14 cellular contexts compared by ENCODE assay signal in genomic region chr3:150863921-150864320, GRCh38. TPM values are rescaled to one million over a fixed set of nuclear protein-coding genes. Genes with fewer than 3 reads are reported as not detected.
DNase-seq lines count a peak whose midpoint lies in the region; ATAC-seq, FAIRE-seq and TF ChIP-seq lines count a peak whose summit lies in the region.
"Not testable (repeated sequence)": the region's sequence is repeated elsewhere in the genome, so short reads cannot be mapped to it uniquely, and the experiment has no call there.
"Had no signal": no experiment of that assay in that cellular context is flagged by ENCODE, and none has a peak within 500 bp of the region (broad histone marks: within the 10 kb centered on the region; RNA-seq: fewer than 3 reads in every experiment).

No MANE protein-coding gene starts in this region.

- H3K9me3 ChIP-seq in T-helper 17 cell (ENCODE audit: control insufficient read depth, low read length, poor library complexity, severe bottlenecking) = not testable (repeated sequence)

- not testable (repeated sequence) for H3K4me3 ChIP-seq in bronchial epithelial cell (ENCODE audit: low read depth, low read length); epithelial cell of esophagus (ENCODE audit: low read length)

- H3K36me3 ChIP-seq in bronchial epithelial cell (ENCODE audit: control insufficient read depth, insufficient read depth, low read length) = not testable (repeated sequence)

- not testable (repeated sequence) for ATAC-seq in T-helper 17 cell; activated T-helper 17 cell treated with anti-CD3 and anti-CD28 coated beads, Interleukin-2, amount 50 U/mL, for 72 hours (replicated peaks)

- H3K27ac Mint-ChIP-seq in T-helper 17 cell = not testable (repeated sequence)
- peak overlapping the region; percentile 49 for H3K27ac Mint-ChIP-seq in activated T-helper 17 cell treated with anti-CD3 and anti-CD28 coated beads, Interleukin-2, amount 50 U/mL, for 72 hours

- not testable (repeated sequence) for FAIRE-seq in bronchial epithelial cell (lab: Jason Lieb, UNC)

- not testable (repeated sequence) for H3K27me3 ChIP-seq in bronchial epithelial cell (ENCODE audit: control insufficient read depth, insufficient read depth, low read length)

- not testable (repeated sequence) for H3K9me3 Mint-ChIP-seq in activated T-helper 17 cell treated with anti-CD3 and anti-CD28 coated beads, Interleukin-2, amount 50 U/mL, for 72 hours

- peak overlapping the region; percentile 43 for H3K4me3 Mint-ChIP-seq in T-helper 17 cell
- H3K4me3 Mint-ChIP-seq in activated T-helper 17 cell treated with anti-CD3 and anti-CD28 coated beads, Interleukin-2, amount 50 U/mL, for 72 hours = not testable (repeated sequence)

- H3K4me1 Mint-ChIP-seq in T-helper 17 cell = peaks cover 15% of the 10 kb centered on the region
- not testable (repeated sequence) for H3K4me1 Mint-ChIP-seq in activated T-helper 17 cell treated with anti-CD3 and anti-CD28 coated beads, Interleukin-2, amount 50 U/mL, for 72 hours

- TF ChIP-seq CTCF in bronchial epithelial cell (IDR thresholded peaks at IDR 0.05; ENCODE audit: insufficient read depth, low read length, severe bottlenecking); epithelial cell of esophagus (IDR thresholded peaks at IDR 0.05; ENCODE audit: insufficient read depth, low read depth, low read length, missing control alignments): not testable (repeated sequence)

- H3K27me3 Mint-ChIP-seq in T-helper 17 cell = peaks cover 59% of the 10 kb centered on the region
- H3K27me3 Mint-ChIP-seq in activated T-helper 17 cell treated with anti-CD3 and anti-CD28 coated beads, Interleukin-2, amount 50 U/mL, for 72 hours = peaks cover 16% of the 10 kb centered on the region

- peak; percentile 21 for DNase-seq in ELR (ENCODE audit: low read depth)
- peak; percentile 15 for DNase-seq in NOMO-1 treated with DMSO at 0.1 percent for 48 hours (lab: John Stamatoyannopoulos, UW; ENCODE audit: unreplicated experiment)
- not testable (repeated sequence) for DNase-seq in T-helper 17 cell
- DNase-seq in bronchial epithelial cell (ENCODE audit: low read depth) = peak; percentile 29
- DNase-seq in epithelial cell of esophagus (ENCODE audit: low read depth) = peak; percentile 13

- H3K36me3 Mint-ChIP-seq in T-helper 17 cell (ENCODE audit: low read depth); activated T-helper 17 cell treated with anti-CD3 and anti-CD28 coated beads, Interleukin-2, amount 50 U/mL, for 72 hours (ENCODE audit: low read depth): not testable (repeated sequence)

RNA-seq across cellular contexts. Expression of gene MINDY4B, which starts 41.3 kb away (rescaled TPM):
- not detected for total RNA-seq in T-helper 17 cell
- not detected for total RNA-seq in activated T-helper 17 cell treated with anti-CD3 and anti-CD28 coated beads, Interleukin-2, amount 50 U/mL, for 72 hours
- not detected in 2 replicates for total RNA-seq in bronchial epithelial cell
- total RNA-seq: A172; B cell; Caco-2; Calu3; CD4-positive, alpha-beta T cell; CD8-positive, alpha-beta T cell; G401; GM12878 had no signal
